ENCODE assay signal across 8 cellular contexts in genomic region chr5:56588636-56589485, GRCh38.
DNase-seq lines count a peak whose midpoint lies in the region; ATAC-seq lines count a peak whose summit lies in the region.

No MANE protein-coding gene starts in this region.

- H3K27me3 ChIP-seq in esophagus (ENCODE audit: control insufficient read depth in 1 of 2, insufficient read depth in 2 of 2, low read length in 2 of 2), result no peaks in the 10 kb centered on the region

- ATAC-seq in HG03025 (IDR thresholded peaks at IDR 0.05; ENCODE audit: low FRiP score, unreplicated experiment), result peak; percentile 99
- peak; percentile 88 for ATAC-seq in T-helper 17 cell

- H3K9me3 ChIP-seq in T-helper 17 cell (ENCODE audit: control insufficient read depth, low read length, poor library complexity, severe bottlenecking), result no peaks in the 10 kb centered on the region
- H3K9me3 ChIP-seq in esophagus (ENCODE audit: control insufficient read depth in 2 of 2, insufficient read depth in 1 of 2, low read depth in 1 of 2, low read length in 1 of 2), result no peaks in the 10 kb centered on the region

- H3K4me1 Mint-ChIP-seq in T-helper 17 cell, result peaks cover 36% of the 10 kb centered on the region

- H3K27ac ChIP-seq in esophagus (ENCODE audit: low read depth in 2 of 2, low read length in 1 of 2), result peak overlapping the region; percentile 40 to 62

- H3K4me3 ChIP-seq in esophagus (ENCODE audit: low read depth in 1 of 2, low read length in 2 of 2), result no peak overlapping the region

- DNase-seq in NK-92 treated with Interleukin-12 subunit alpha and Interleukin-12 subunit beta, amount 100 ng/mL, for 24 hours (lab: John Stamatoyannopoulos, UW), result peak; percentile 40
- DNase-seq in NK-92 (lab: John Stamatoyannopoulos, UW; ENCODE audit: unreplicated experiment) (no peak), T-helper 17 cell (peak; percentile 26 to 75 (median 63)), ecto neural progenitor cell (ENCODE audit: low spot score) (no peak), HUDEP-2 (lab: John Stamatoyannopoulos, UW; ENCODE audit: unreplicated experiment in 76 of 76) (no peak)
- DNase-seq in stimulated activated CD8-positive, alpha-beta memory T cell treated with anti-CD3 and anti-CD28 coated beads, Interleukin-12 subunit alpha, Interleukin-12 subunit beta, amount 100 ng/mL, for 4 hours (ENCODE audit: low read depth), result peak; percentile 6

- no peaks in the 10 kb centered on the region for H3K27me3 Mint-ChIP-seq in T-helper 17 cell

- peaks cover 12 to 13% of the 10 kb centered on the region in 2 donors for H3K4me1 ChIP-seq in esophagus (ENCODE audit: control insufficient read depth in 2 of 2, insufficient read depth in 2 of 2, low read length in 1 of 2)

- peak overlapping the region; percentile 67 for H3K4me3 Mint-ChIP-seq in T-helper 17 cell

- 52 to 61% methylated on average over 16 of the region's 16 CpGs for WGBS in esophagus, 2 donors

- no peaks in the 10 kb centered on the region for H3K36me3 ChIP-seq in esophagus (ENCODE audit: control insufficient read depth in 2 of 2, insufficient read depth in 2 of 2, low read length in 1 of 2)

- no peaks in the 10 kb centered on the region for H3K36me3 Mint-ChIP-seq in T-helper 17 cell (ENCODE audit: low read depth)

- peak overlapping the region; percentile 93 for H3K27ac Mint-ChIP-seq in T-helper 17 cell

Comparison
In these comparisons a context has a peak if more than half of its experiments do, and no peak if none do; other contexts are left out.
1. DNase-seq: peak in NK-92 treated with Interleukin-12 subunit alpha and Interleukin-12 subunit beta, amount 100 ng/mL, for 24 hours (single experiment), T-helper 17 cell (3 of 3) and stimulated activated CD8-positive, alpha-beta memory T cell treated with anti-CD3 and anti-CD28 coated beads, Interleukin-12 subunit alpha, Interleukin-12 subunit beta, amount 100 ng/mL, for 4 hours (single experiment); none in NK-92 (single experiment), ecto neural progenitor cell (single experiment) and HUDEP-2 (0 of 76).